14 cellular contexts compared by ENCODE assay signal in the genomic region with DNA sequence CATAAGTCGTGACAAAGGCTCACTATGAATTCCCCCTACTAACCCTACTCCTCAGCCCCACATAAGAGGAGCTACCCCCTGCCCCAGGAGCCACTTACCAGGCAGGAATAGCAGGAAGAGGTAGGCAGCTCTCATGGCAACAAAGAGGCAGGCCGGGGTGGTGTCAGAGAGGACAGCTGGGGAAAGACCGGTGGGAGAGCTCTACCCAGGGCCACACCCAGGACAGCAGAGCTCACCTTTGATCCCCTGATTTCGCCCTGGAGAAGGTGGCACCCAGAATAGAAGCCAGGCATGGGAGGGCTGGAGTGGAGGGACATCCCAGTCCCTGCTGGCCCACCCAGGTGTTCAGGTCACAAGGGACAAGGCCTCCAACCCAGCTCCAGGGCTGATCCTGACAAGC. TPM values are rescaled to one million over a fixed set of nuclear protein-coding genes. Genes with fewer than 3 reads are reported as not detected.
DNase-seq lines count a peak whose midpoint lies in the region; TF ChIP-seq lines count a peak whose summit lies in the region.
"Had no signal": no experiment of that assay in that cellular context is flagged by ENCODE, and none has a peak within 500 bp of the region (broad histone marks: within the 10 kb centered on the region; RNA-seq: fewer than 3 reads in every experiment).

No MANE protein-coding gene starts in this region.

- POLR2A ChIA-PET in MCF 10A (lab: Yijun Ruan, JAX): interaction anchor here (0.7 to 1.6 kb wide), 2 partner anchors 12 to 255 kb away, joined by 3 to 5 read pairs; no protein-coding TSS in a partner anchor

- BruUV-seq in MCF 10A (replicated peaks; lab: Mats Ljungman, UMichigan): no TSS peak

- TF ChIP-seq CTCF in breast epithelium (IDR thresholded peaks at IDR 0.05) (no peak), MCF 10A (IDR thresholded peaks at IDR 0.05; ENCODE audit: unreplicated experiment) (no peak), endodermal cell (conservative IDR thresholded peaks at IDR 0.05) (no peak), neural cell (IDR thresholded peaks at IDR 0.05; ENCODE audit: poor library complexity, severe bottlenecking) (no peak), type B pancreatic cell (conservative IDR thresholded peaks at IDR 0.05) (no peak)

- CTCF ChIA-PET in MCF 10A (lab: Yijun Ruan, JAX): no interaction called here

- no peak overlapping the region for H2AFZ ChIP-seq in neural cell (ENCODE audit: low read depth, low read length)
- H2AFZ ChIP-seq: parathyroid adenoma had no signal

- H3K4me3 ChIP-seq in breast epithelium: peak overlapping the region in 1 of 3 donors; percentile 79
- H3K4me3 ChIP-seq in endodermal cell (ENCODE audit: low read length): peak overlapping the region; percentile 92
- peak overlapping the region; percentile 74 for H3K4me3 ChIP-seq in neural cell (ENCODE audit: low read length)
- H3K4me3 ChIP-seq: SJSA1 had no signal

- no peaks in the 10 kb centered on the region for H3K27me3 Mint-ChIP-seq in MCF 10A (ENCODE audit: insufficient read depth, unreplicated experiment)
- no peaks in the 10 kb centered on the region for H3K27me3 Mint-ChIP-seq in endodermal cell (ENCODE audit: insufficient read depth)
- peaks cover 5% of the 10 kb centered on the region for H3K27me3 Mint-ChIP-seq in type B pancreatic cell

- H3K4me1 Mint-ChIP-seq in MCF 10A (ENCODE audit: insufficient read depth, unreplicated experiment) (peaks cover 11% of the 10 kb centered on the region), endodermal cell (peaks cover 3% of the 10 kb centered on the region), type B pancreatic cell (ENCODE audit: unreplicated experiment) (peaks cover 35% of the 10 kb centered on the region)

- no peak for DNase-seq in breast epithelium (ENCODE audit: low spot score in 2 of 2)
- no peak for DNase-seq in MCF 10A (ENCODE audit: unreplicated experiment)
- no peak for DNase-seq in endodermal cell
- no peak for DNase-seq in type B pancreatic cell (ENCODE audit: extremely low spot score, unreplicated experiment)
- DNase-seq in stimulated activated CD4-positive, alpha-beta T cell treated with anti-CD3 and anti-CD28 coated beads, Interleukin-2, amount 100 ng/mL, for 48 hours: no peak
- no peak for DNase-seq in caudate nucleus (lab: John Stamatoyannopoulos, UW)
- DNase-seq in NCI-H446 treated with DMSO at 0.1 percent for 48 hours (lab: John Stamatoyannopoulos, UW): no peak
- DNase-seq: activated CD4-positive, alpha-beta T cell treated with anti-CD3 and anti-CD28 coated beads, Interleukin-2, amount 50 U/mL, for 4 hours; NCI-H1048; NCI-H2171 treated with DMSO at 0.1 percent for 48 hours; NK-92 treated with Interleukin-12 subunit alpha and Interleukin-12 subunit beta, amount 100 ng/mL, for 24 hours had no signal

- H3K27ac Mint-ChIP-seq in MCF 10A (ENCODE audit: low read depth, unreplicated experiment): no peak overlapping the region
- H3K27ac Mint-ChIP-seq in endodermal cell: no peak overlapping the region
- H3K27ac Mint-ChIP-seq in type B pancreatic cell: peak overlapping the region; percentile 26

- no peak overlapping the region for H3K4me3 Mint-ChIP-seq in MCF 10A (ENCODE audit: unreplicated experiment)
- peak overlapping the region; percentile 74 for H3K4me3 Mint-ChIP-seq in endodermal cell
- H3K4me3 Mint-ChIP-seq in type B pancreatic cell: peak overlapping the region; percentile 87

- H3K79me2 ChIP-seq in neural cell (replicated peaks; ENCODE audit: insufficient read depth, low read length): peaks cover 4% of the 10 kb centered on the region
- H3K79me2 ChIP-seq: parathyroid adenoma had no signal

- H3K9me3 Mint-ChIP-seq in MCF 10A (ENCODE audit: unreplicated experiment) (no peaks in the 10 kb centered on the region), endodermal cell (no peaks in the 10 kb centered on the region), type B pancreatic cell (no peaks in the 10 kb centered on the region)

- WGBS in endodermal cell (ENCODE audit: insufficient coverage in 1 of 2, insufficient read length in 1 of 2), 2 experiments: 86 to 95% methylated on average over 2 to 4 of the region's 4 CpGs

- H3K9ac ChIP-seq in endodermal cell (ENCODE audit: extremely low read depth, low read length, poor library complexity, severe bottlenecking) (no peak overlapping the region), neural cell (ENCODE audit: low read length) (no peak overlapping the region)
- H3K9ac ChIP-seq: parathyroid adenoma had no signal

- no peak for TF ChIP-seq EP300 in neural cell (conservative IDR thresholded peaks at IDR 0.05; ENCODE audit: poor library complexity, severe bottlenecking)

- H3K4me1 ChIP-seq in breast epithelium: peaks cover 5 to 11% of the 10 kb centered on the region in 2 donors
- peaks cover 7% of the 10 kb centered on the region for H3K4me1 ChIP-seq in endodermal cell (ENCODE audit: control insufficient read depth, insufficient read depth, low read length)
- H3K4me1 ChIP-seq: parathyroid adenoma had no signal

- H3K27ac ChIP-seq in breast epithelium (peak overlapping the region; percentile 86 to 94), endodermal cell (ENCODE audit: low read depth, low read length) (peak overlapping the region; percentile 32), neural cell (ENCODE audit: low read length) (no peak overlapping the region), caudate nucleus (ENCODE audit: low read depth, low read length) (no peak overlapping the region)
- H3K27ac ChIP-seq: parathyroid adenoma, SJSA1 had no signal

- H3K27me3 ChIP-seq in breast epithelium (no peaks in the 10 kb centered on the region), endodermal cell (ENCODE audit: control insufficient read depth, insufficient read depth, low read length, poor library complexity, severe bottlenecking) (no peaks in the 10 kb centered on the region), neural cell (ENCODE audit: insufficient read depth, low read depth, low read length) (peaks cover 4% of the 10 kb centered on the region)
- H3K27me3 ChIP-seq: SJSA1 had no signal

- H3F3A ChIP-seq in neural cell (ENCODE audit: insufficient read depth, low read length, poor library complexity, severe bottlenecking): no peaks in the 10 kb centered on the region

- H4K20me1 ChIP-seq in neural cell (ENCODE audit: insufficient read depth): no peaks in the 10 kb centered on the region

- intact Hi-C loops in breast epithelium (cut with DNase I; ENCODE audit: low total_unique reads): no loop called here
- intact Hi-C loops in MCF 10A (cut with micrococcal nuclease): no loop called here

- no peaks in the 10 kb centered on the region for H3K36me3 ChIP-seq in breast epithelium
- peaks cover 28% of the 10 kb centered on the region for H3K36me3 ChIP-seq in endodermal cell (ENCODE audit: control insufficient read depth, insufficient read depth, low read length)
- no peaks in the 10 kb centered on the region for H3K36me3 ChIP-seq in neural cell (ENCODE audit: insufficient read depth, low read length)
- H3K36me3 ChIP-seq: SJSA1 had no signal

- H3K36me3 Mint-ChIP-seq in MCF 10A (ENCODE audit: insufficient read depth, unreplicated experiment) (no peaks in the 10 kb centered on the region), endodermal cell (ENCODE audit: low read depth) (peaks cover 20% of the 10 kb centered on the region), type B pancreatic cell (no peaks in the 10 kb centered on the region)

- TF ChIP-seq POLR2A in breast epithelium (IDR thresholded peaks at IDR 0.05): no peak

- H3K9me3 ChIP-seq in breast epithelium (no peaks in the 10 kb centered on the region), endodermal cell (ENCODE audit: control insufficient read depth, low read length) (no peaks in the 10 kb centered on the region), neural cell (ENCODE audit: low read length) (no peaks in the 10 kb centered on the region)
- H3K9me3 ChIP-seq: SJSA1 had no signal

- no peak for TF ChIP-seq RAD21 in neural cell (conservative IDR thresholded peaks at IDR 0.05)

- H3K4me2 ChIP-seq in neural cell (ENCODE audit: low read length): no peak overlapping the region

- H3K9me2 ChIP-seq in neural cell (ENCODE audit: insufficient read depth, low read length): no peaks in the 10 kb centered on the region

TF ChIP-seq in neural cell, 6 proteins besides CTCF, POLR2A, EP300 and RAD21 (continues in another document):
- TF ChIP-seq EZH2 (IDR thresholded peaks at IDR 0.05; ENCODE audit: borderline replicate concordance, insufficient read depth, low read length, poor library complexity, severe bottlenecking) (no peak), MXI1 (conservative IDR thresholded peaks at IDR 0.05; ENCODE audit: poor library complexity, severe bottlenecking) (no peak), POLR2AphosphoS5 (IDR thresholded peaks at IDR 0.05) (no peak), SMC3 (conservative IDR thresholded peaks at IDR 0.05; ENCODE audit: poor library complexity) (no peak), TAF1 (IDR thresholded peaks at IDR 0.05; ENCODE audit: low read depth) (no peak)

RNA-seq across cellular contexts. Expression of gene MFAP2, which starts 2.3 kb away (rescaled TPM):
- 10 to 100 TPM in 2 of 3 donors, 1 to 10 TPM in 1; 4.5 to 40.2 (median 10.8) TPM for total RNA-seq in breast epithelium
- total RNA-seq in MCF 10A (2022): 0.58 and 1.2 TPM in 2 replicates
- total RNA-seq in endodermal cell: 100 to 1,000 TPM; 120 to 170 TPM
- polyA plus RNA-seq in endodermal cell (2013, experiment 1 of 2): 187 TPM
- 180 TPM for polyA plus RNA-seq in endodermal cell (2013, experiment 2 of 2)
- polyA plus RNA-seq in neural cell: 68.4 and 80.8 TPM in 2 replicates
- 15.1 and 25.4 TPM in 2 replicates for polyA minus RNA-seq in neural cell
- 112 and 158 TPM in 2 replicates for total RNA-seq in type B pancreatic cell (ENCODE audit: low replicate concordance)

RNA-seq across cellular contexts. Expression of gene ATP13A2, which starts 33.6 kb away (rescaled TPM):
- total RNA-seq in breast epithelium (10 to 100 TPM; 17.3 to 31.5 (median 31.3) TPM), MCF 10A (2022) (59.4 and 61.3 TPM in 2 replicates), endodermal cell (10 to 100 TPM; 69.4 to 82.6 TPM), type B pancreatic cell (ENCODE audit: low replicate concordance) (66.4 and 80.3 TPM in 2 replicates)
- 46.1 TPM for polyA plus RNA-seq in endodermal cell (2013, experiment 1 of 2)
- 39.7 TPM for polyA plus RNA-seq in endodermal cell (2013, experiment 2 of 2)
- 43.3 and 72.3 TPM in 2 replicates for polyA plus RNA-seq in neural cell
- polyA minus RNA-seq in neural cell: 119 and 128 TPM in 2 replicates

RNA-seq across cellular contexts. Expression of gene CROCC, which starts 56.4 kb away (rescaled TPM):
- 10 to 100 TPM; 15.5 to 43.9 (median 24.7) TPM for total RNA-seq in breast epithelium
- total RNA-seq in MCF 10A (2022): 8.8 and 9.6 TPM in 2 replicates
- total RNA-seq in endodermal cell: 10 to 100 TPM; 58.4 to 61.8 TPM
- polyA plus RNA-seq in endodermal cell (2013, experiment 1 of 2): 38.9 TPM
- 33.9 TPM for polyA plus RNA-seq in endodermal cell (2013, experiment 2 of 2)
- polyA plus RNA-seq in neural cell: 23.6 and 26.3 TPM in 2 replicates
- polyA minus RNA-seq in neural cell: 17.8 and 21.2 TPM in 2 replicates
- total RNA-seq in type B pancreatic cell (ENCODE audit: low replicate concordance): 23.5 and 40.1 TPM in 2 replicates

Comparison
In these comparisons a context has a peak if more than half of its experiments do, and no peak if none do; other contexts are left out.
1. H3K27ac ChIP-seq: peak in breast epithelium (2 of 2) and endodermal cell (single experiment); none in neural cell (single experiment) and caudate nucleus (single experiment).